In genomic region chr2:230987137-230988020, GRCh38 we compare ENCODE assay signal across 8 cellular contexts. TPM values are rescaled to one million over a fixed set of nuclear protein-coding genes. Genes with fewer than 3 reads are reported as not detected.
DNase-seq lines count a peak whose midpoint lies in the region; ATAC-seq and TF ChIP-seq lines count a peak whose summit lies in the region.

No MANE protein-coding gene starts in this region.

- no peak overlapping the region for H3K27ac ChIP-seq in ovary
- H3K27ac ChIP-seq in thoracic aorta, result no peak overlapping the region

- in situ Hi-C loops in GM13977 (cut with MboI; ENCODE audit: low pct_unique_long_range_greater_than_20kb, low sequenced_read_pairs, unreplicated experiment), result no loop called here

- peak; percentile 41 for ATAC-seq in activated naive CD4-positive, alpha-beta T cell treated with anti-CD3 and anti-CD28 coated beads, Interleukin-2, amount 50 U/mL, for 72 hours
- ATAC-seq in thoracic aorta (ENCODE audit: insufficient number of reproducible peaks, low FRiP score, low read depth), result peak; percentile 42

- no peaks in the 10 kb centered on the region for H3K9me3 ChIP-seq in ovary
- no peaks in the 10 kb centered on the region for H3K9me3 ChIP-seq in thoracic aorta

- H3K27me3 ChIP-seq in ovary (no peaks in the 10 kb centered on the region), thoracic aorta (replicated peaks; ENCODE audit: insufficient read depth) (no peaks in the 10 kb centered on the region)

- H3K4me1 ChIP-seq in ovary (ENCODE audit: insufficient read depth) (no peaks in the 10 kb centered on the region), thoracic aorta (ENCODE audit: control insufficient read depth in 1 of 2, low read depth in 2 of 2) (peaks cover 0 to 5% of the 10 kb centered on the region in 2 donors)

- intact Hi-C loops in cardiac septum (cut with DNase I) (loop anchor here (1.0 to 5.0 kb wide), 3 partner anchors 85 to 163 kb away; no protein-coding TSS in a partner anchor), ovary (cut with DNase I) (loop anchor here (5.0 to 10.0 kb wide), 4 partner anchors 83 to 165 kb away; no protein-coding TSS in a partner anchor)

- no peaks in the 10 kb centered on the region for H3K36me3 ChIP-seq in ovary
- H3K36me3 ChIP-seq in thoracic aorta, result no peaks in the 10 kb centered on the region

- TF ChIP-seq POLR2A in ovary (IDR thresholded peaks at IDR 0.05), result no peak

- peak; percentile 56 for DNase-seq in A172 (ENCODE audit: low spot score)
- DNase-seq in GM13977 (ENCODE audit: low spot score), result peak; percentile 92
- DNase-seq in LoVo (ENCODE audit: low spot score), result peak; percentile 87
- DNase-seq in SKM-1 (lab: John Stamatoyannopoulos, UW; ENCODE audit: unreplicated experiment), result peak; percentile 15
- DNase-seq in activated naive CD4-positive, alpha-beta T cell treated with anti-CD3 and anti-CD28 coated beads, Interleukin-2, amount 50 U/mL, for 72 hours (ENCODE audit: low spot score in 2 of 2), result peak; percentile 85 to 90
- peak; percentile 90 for DNase-seq in cardiac septum (ENCODE audit: low spot score)
- DNase-seq in ovary, result peak; percentile 68 to 88 (median 78)
- DNase-seq in thoracic aorta (ENCODE audit: low spot score), result no peak

- WGBS in ovary, 3 donors, result 5 to 8% (median 6%) methylated on average over 34 of the region's 34 CpGs

- TF ChIP-seq EP300 in ovary (IDR thresholded peaks at IDR 0.05), result no peak

- TF ChIP-seq CTCF in GM13977 (IDR thresholded peaks at IDR 0.05; ENCODE audit: extremely low read depth, insufficient read depth, missing control alignments), result peak; percentile 94
- peak; percentile 77 to 94 (median 84) for TF ChIP-seq CTCF in ovary (IDR thresholded peaks at IDR 0.05)
- TF ChIP-seq CTCF in thoracic aorta (IDR thresholded peaks at IDR 0.05), result peak; percentile 95

- no peaks in the 10 kb centered on the region for H3K9me3 Mint-ChIP-seq in activated naive CD4-positive, alpha-beta T cell treated with anti-CD3 and anti-CD28 coated beads, Interleukin-2, amount 50 U/mL, for 72 hours

- H3K4me3 ChIP-seq in ovary (peak overlapping the region; percentile 33), thoracic aorta (peak overlapping the region; percentile 71)

- peaks cover 0 to 13% of the 10 kb centered on the region in 2 donors for H3K36me3 Mint-ChIP-seq in activated naive CD4-positive, alpha-beta T cell treated with anti-CD3 and anti-CD28 coated beads, Interleukin-2, amount 50 U/mL, for 72 hours

- peak overlapping the region in 1 of 2 donors; percentile 99 for H3K27ac Mint-ChIP-seq in activated naive CD4-positive, alpha-beta T cell treated with anti-CD3 and anti-CD28 coated beads, Interleukin-2, amount 50 U/mL, for 72 hours

RNA-seq across cellular contexts. Expression of gene SPATA3, which starts 8.5 kb away (rescaled TPM):
- total RNA-seq in A172 (2014; rRNA removed; shearing (Covaris generic)), result not detected in 2 replicates
- 1 to 10 TPM in 1 of 2 donors, under 1 TPM in 1; 0.84 to 2.9 TPM for total RNA-seq in activated naive CD4-positive, alpha-beta T cell treated with anti-CD3 and anti-CD28 coated beads, Interleukin-2, amount 50 U/mL, for 72 hours
- total RNA-seq in cardiac septum, result not detected
- not detected for total RNA-seq in ovary
- polyA plus RNA-seq in ovary, result not detected
- total RNA-seq in thoracic aorta, result not detected

RNA-seq across cellular contexts. Expression of gene C2orf72, which starts 49.9 kb away (rescaled TPM):
- 2.6 and 10.8 TPM in 2 replicates for total RNA-seq in A172 (2014; rRNA removed; shearing (Covaris generic))
- total RNA-seq in activated naive CD4-positive, alpha-beta T cell treated with anti-CD3 and anti-CD28 coated beads, Interleukin-2, amount 50 U/mL, for 72 hours, result 1 to 10 TPM in 1 of 2 donors, under 1 TPM in 1; 0.18 to 5.7 TPM
- 0.08 TPM for total RNA-seq in cardiac septum
- total RNA-seq in ovary, result under 1 TPM in 3 of 7 donors, not detected in 4; 0.11 to 0.18 (median 0.12) TPM
- under 1 TPM; 0.06 to 0.13 TPM for polyA plus RNA-seq in ovary
- total RNA-seq in thoracic aorta, result under 1 TPM in 1 of 2 donors, not detected in 1; 0.14 TPM
